ENCODE assay signal across 10 cellular contexts in genomic region chr2:84880395-84880644, GRCh38. TPM values are rescaled to one million over a fixed set of nuclear protein-coding genes. Genes with fewer than 3 reads are reported as not detected.
DNase-seq lines count a peak whose midpoint lies in the region; ATAC-seq, FAIRE-seq and TF ChIP-seq lines count a peak whose summit lies in the region.
"Had no signal": no experiment of that assay in that cellular context is flagged by ENCODE, and none has a peak within 500 bp of the region (broad histone marks: within the 10 kb centered on the region; RNA-seq: fewer than 3 reads in every experiment).

No MANE protein-coding gene starts in this region.

- H3K27me3 ChIP-seq in HepG2 (ENCODE audit: control insufficient read depth in 1 of 2, insufficient read depth in 2 of 2, low read length in 2 of 2) (peaks cover 17 to 50% of the 10 kb centered on the region in 2 experiments), stomach smooth muscle (ENCODE audit: control insufficient read depth in 1 of 2, insufficient read depth in 2 of 2, low read length in 2 of 2) (peaks cover 33 to 39% of the 10 kb centered on the region in 2 donors)

- peaks cover 50% of the 10 kb centered on the region for H3K4me1 Mint-ChIP-seq in T-helper 2 cell treated with Interferon-gamma antibody and Interleukin-4, amounts not matched to agents 5 μg/mL and 100 μg/mL, for 36 hours (ENCODE audit: low read depth)
- H3K4me1 Mint-ChIP-seq in activated naive CD8-positive, alpha-beta T cell treated with anti-CD3 and anti-CD28 coated beads, Interleukin-2, amount 50 U/mL, for 24 hours = peaks cover 68% of the 10 kb centered on the region

- no peak overlapping the region for H2AFZ ChIP-seq in HepG2 (ENCODE audit: low read length)

- intact Hi-C loops in HepG2 (cut with micrococcal nuclease; ENCODE audit: unreplicated experiment) = no loop called here

- peaks cover 3% of the 10 kb centered on the region; the same call in 1 of the 2 replicates for H4K20me1 ChIP-seq in HepG2 (ENCODE audit: insufficient read depth, low read length)

- no peak for TF ChIP-seq RAD21 in HepG2 (CRISPR knock-in tag; IDR thresholded peaks at IDR 0.05)

- no peaks in the 10 kb centered on the region for H3K9me3 ChIP-seq in HepG2 (ENCODE audit: low read length)
- no peaks in the 10 kb centered on the region for H3K9me3 ChIP-seq in stomach smooth muscle (ENCODE audit: control insufficient read depth in 2 of 2, low read length in 2 of 2)

- peak overlapping the region; percentile 91 for H3K4me3 Mint-ChIP-seq in T-helper 2 cell treated with Interferon-gamma antibody and Interleukin-4, amounts not matched to agents 5 μg/mL and 100 μg/mL, for 36 hours
- H3K4me3 Mint-ChIP-seq in activated naive CD8-positive, alpha-beta T cell treated with anti-CD3 and anti-CD28 coated beads, Interleukin-2, amount 50 U/mL, for 24 hours = peak overlapping the region; percentile 96

- H3K36me3 ChIP-seq in HepG2 (replicated peaks in 1 of 2; ENCODE audit: control insufficient read depth in 1 of 2, insufficient read depth in 2 of 2, low read length in 2 of 2) (no peaks in the 10 kb centered on the region), stomach smooth muscle (ENCODE audit: control insufficient read depth in 2 of 2, insufficient read depth in 2 of 2, low read length in 2 of 2) (no peaks in the 10 kb centered on the region)

- no peak for TF ChIP-seq POLR2A in HepG2 (IDR thresholded peaks at IDR 0.05; ENCODE audit: insufficient read depth in 1 of 2, low read depth in 2 of 2, low read length in 2 of 2)

- peak overlapping the region; percentile 68 for H3K4me2 ChIP-seq in HepG2 (ENCODE audit: low read depth, low read length)

- H3K9me3 Mint-ChIP-seq in T-helper 2 cell treated with Interferon-gamma antibody and Interleukin-4, amounts not matched to agents 5 μg/mL and 100 μg/mL, for 36 hours = no peaks in the 10 kb centered on the region
- H3K9me3 Mint-ChIP-seq in activated naive CD8-positive, alpha-beta T cell treated with anti-CD3 and anti-CD28 coated beads, Interleukin-2, amount 50 U/mL, for 24 hours = no peaks in the 10 kb centered on the region

- H3K4me3 ChIP-seq in HepG2 (replicated peaks in 1 of 3; ENCODE audit: insufficient read depth in 1 of 3, low read depth in 2 of 3, low read length in 3 of 3) (peak overlapping the region in 2 of 3 experiments; percentile 14 to 63; a peak in 2 of 6 replicates), stomach smooth muscle (ENCODE audit: low read length in 2 of 2) (peak overlapping the region; percentile 53 to 72)

- peaks cover 14% of the 10 kb centered on the region for H3K36me3 Mint-ChIP-seq in T-helper 2 cell treated with Interferon-gamma antibody and Interleukin-4, amounts not matched to agents 5 μg/mL and 100 μg/mL, for 36 hours (ENCODE audit: low read depth)
- H3K36me3 Mint-ChIP-seq in activated naive CD8-positive, alpha-beta T cell treated with anti-CD3 and anti-CD28 coated beads, Interleukin-2, amount 50 U/mL, for 24 hours (ENCODE audit: low read depth) = peaks cover 11% of the 10 kb centered on the region

- no peak for TF ChIP-seq CTCF in HepG2 (CRISPR knock-in tag; IDR thresholded peaks at IDR 0.05)

- no peak for ATAC-seq in activated naive CD8-positive, alpha-beta T cell treated with anti-CD3 and anti-CD28 coated beads, Interleukin-2, amount 50 U/mL, for 24 hours
- ATAC-seq in HepG2 (no peak), GM21360 (IDR thresholded peaks at IDR 0.05; ENCODE audit: unreplicated experiment) (no peak), GM18909 (IDR thresholded peaks at IDR 0.05; ENCODE audit: poor library complexity, unreplicated experiment) (no peak), GM21423 (IDR thresholded peaks at IDR 0.05; ENCODE audit: unreplicated experiment) (no peak)

- POLR2A ChIA-PET in HepG2 (lab: Yijun Ruan, JAX) = no interaction called here

- H3K4me1 ChIP-seq in HepG2 (ENCODE audit: insufficient read depth, low read length) = peaks cover 40% of the 10 kb centered on the region
- H3K4me1 ChIP-seq in stomach smooth muscle (ENCODE audit: control insufficient read depth, insufficient read depth, low read length) = peaks cover 17% of the 10 kb centered on the region

- TF ChIP-seq EP300 in HepG2 (IDR thresholded peaks at IDR 0.05; ENCODE audit: low read depth in 2 of 2, low read length in 2 of 2) (no peak), HepG2 (CRISPR knock-in tag; IDR thresholded peaks at IDR 0.05; ENCODE audit: borderline replicate concordance) (no peak)

- H3K27me3 Mint-ChIP-seq in T-helper 2 cell treated with Interferon-gamma antibody and Interleukin-4, amounts not matched to agents 5 μg/mL and 100 μg/mL, for 36 hours (ENCODE audit: low read depth) = no peaks in the 10 kb centered on the region
- no peaks in the 10 kb centered on the region for H3K27me3 Mint-ChIP-seq in activated naive CD8-positive, alpha-beta T cell treated with anti-CD3 and anti-CD28 coated beads, Interleukin-2, amount 50 U/mL, for 24 hours

- DNase-seq in T-helper 2 cell treated with Interferon-gamma antibody and Interleukin-4, amounts not matched to agents 5 μg/mL and 100 μg/mL, for 36 hours (ENCODE audit: low spot score) = no peak
- no peak for DNase-seq in T-helper 2 cell
- no peak for DNase-seq in activated naive CD8-positive, alpha-beta T cell treated with anti-CD3 and anti-CD28 coated beads, Interleukin-2, amount 50 U/mL, for 24 hours
- DNase-seq in HepG2 (ENCODE audit: low spot score) = no peak

- BruUV-seq in HepG2 (replicated peaks; lab: Mats Ljungman, UMichigan) = no TSS peak

- no peak for FAIRE-seq in HepG2 (lab: Jason Lieb, UNC)
- FAIRE-seq: A204.1, endometrium had no signal

- H3K27ac Mint-ChIP-seq in T-helper 2 cell treated with Interferon-gamma antibody and Interleukin-4, amounts not matched to agents 5 μg/mL and 100 μg/mL, for 36 hours = peak overlapping the region; percentile 86
- H3K27ac Mint-ChIP-seq in activated naive CD8-positive, alpha-beta T cell treated with anti-CD3 and anti-CD28 coated beads, Interleukin-2, amount 50 U/mL, for 24 hours = peak overlapping the region; percentile 97

- H3K9ac ChIP-seq in HepG2 (ENCODE audit: insufficient read depth, low read depth, low read length) (no peak overlapping the region), stomach smooth muscle (ENCODE audit: low read length in 2 of 2) (peak overlapping the region in 1 of 2 donors; percentile 51)

- H3K79me2 ChIP-seq in HepG2 (ENCODE audit: insufficient read depth, low read length) = no peaks in the 10 kb centered on the region

- WGBS in HepG2 (ENCODE audit: low lambda C conversion rate) = 22% methylated on average over 8 of the region's 8 CpGs

- in situ Hi-C loops in HepG2 (cut with HindIII; ENCODE audit: extremely low pct_ligation_motif_present, low pct_unique_long_range_greater_than_20kb) = loop anchor here (5.0 to 10.0 kb wide), 2 partner anchors 246 to 393 kb away; no protein-coding TSS in a partner anchor

- H3K27ac ChIP-seq in HepG2 (ENCODE audit: extremely low read length, insufficient read depth, low read length) (no peak overlapping the region), stomach smooth muscle (ENCODE audit: low read length) (no peak overlapping the region)

- CTCF ChIA-PET in HepG2 (lab: Yijun Ruan, JAX; ENCODE audit: low intra/inter-chr PET ratio, low total read pairs) = interaction anchor here (3.2 kb wide), 1 partner anchor 46 kb away, joined by 20 read pairs; no protein-coding TSS in a partner anchor

RNA-seq across cellular contexts. Expression of gene TRABD2A, which starts 0.6 kb away (rescaled TPM):
- 0.36 TPM in 1 of 2 replicates, not detected in the other for total RNA-seq in HepG2 (2016; rRNA removed; fragmentation: Illumina TruSeq; extraction: Trizol)
- not detected in 2 replicates for total RNA-seq in HepG2 (2016; cell fraction: cytosol; rRNA removed; fragmentation: Illumina TruSeq; extraction: Trizol; ENCODE audit: low read depth)
- 0.09 TPM in 1 of 2 replicates, not detected in the other for total RNA-seq in HepG2 (2016; cell fraction: insoluble cytoplasmic fraction; rRNA removed; fragmentation: Illumina TruSeq; extraction: Trizol)
- 0.38 TPM in 1 of 2 replicates, not detected in the other for total RNA-seq in HepG2 (2016; cell fraction: membrane; rRNA removed; fragmentation: Illumina TruSeq; extraction: Trizol)
- 0.34 TPM in 1 of 2 replicates, not detected in the other for total RNA-seq in HepG2 (2016; cell fraction: nucleus; rRNA removed; fragmentation: Illumina TruSeq; extraction: Trizol)
- 0.15 and 0.21 TPM in 2 replicates for polyA plus RNA-seq in HepG2 (2011; rRNA removed)
- polyA plus RNA-seq in HepG2 (2011; cell fraction: cytosol; rRNA removed) = 0.21 TPM in 1 of 2 replicates, not detected in the other
- polyA plus RNA-seq in HepG2 (2011; cell fraction: nucleus; rRNA removed) = 0.12 TPM in 1 of 2 replicates, not detected in the other
- 0.13 and 0.25 TPM in 2 replicates for polyA plus RNA-seq in HepG2 (2012)
- polyA plus RNA-seq in HepG2 (2016; cell fraction: cytosol; fragmentation: Illumina TruSeq; extraction: Trizol; ENCODE audit: low read depth) = 0.28 TPM in 1 of 2 replicates, not detected in the other
- polyA plus RNA-seq in HepG2 (2016; cell fraction: insoluble cytoplasmic fraction; fragmentation: Illumina TruSeq; extraction: Trizol; ENCODE audit: low read depth) = not detected in 2 replicates
- 0.06 TPM in 1 of 2 replicates, not detected in the other for polyA plus RNA-seq in HepG2 (2016; cell fraction: membrane; fragmentation: Illumina TruSeq; extraction: Trizol; ENCODE audit: low read depth)
- polyA plus RNA-seq in HepG2 (2016; cell fraction: nucleus; fragmentation: Illumina TruSeq; extraction: Trizol; ENCODE audit: insufficient read depth, low read depth) = not detected in 2 replicates
- 0.16 and 246 TPM in 2 replicates for polyA minus RNA-seq in HepG2 (2011; rRNA and poly(A)+ RNA removed; ENCODE audit: low replicate concordance)
- not detected in 2 replicates for polyA minus RNA-seq in HepG2 (2011; cell fraction: cytosol; rRNA and poly(A)+ RNA removed)
- polyA minus RNA-seq in HepG2 (2011; cell fraction: nucleus; rRNA and poly(A)+ RNA removed) = 0.50 TPM in 1 of 2 replicates, not detected in the other

RNA-seq across cellular contexts. Expression of gene TMSB10, which starts 25.1 kb away (rescaled TPM):
- 708 and 754 TPM in 2 replicates for total RNA-seq in HepG2 (2016; rRNA removed; fragmentation: Illumina TruSeq; extraction: Trizol)
- 577 and 682 TPM in 2 replicates for total RNA-seq in HepG2 (2016; cell fraction: cytosol; rRNA removed; fragmentation: Illumina TruSeq; extraction: Trizol; ENCODE audit: low read depth)
- total RNA-seq in HepG2 (2016; cell fraction: insoluble cytoplasmic fraction; rRNA removed; fragmentation: Illumina TruSeq; extraction: Trizol) = 702 and 711 TPM in 2 replicates
- 753 and 798 TPM in 2 replicates for total RNA-seq in HepG2 (2016; cell fraction: membrane; rRNA removed; fragmentation: Illumina TruSeq; extraction: Trizol)
- total RNA-seq in HepG2 (2016; cell fraction: nucleus; rRNA removed; fragmentation: Illumina TruSeq; extraction: Trizol) = 206 and 246 TPM in 2 replicates
- 528 and 665 TPM in 2 replicates for polyA plus RNA-seq in HepG2 (2011; rRNA removed)
- polyA plus RNA-seq in HepG2 (2011; cell fraction: cytosol; rRNA removed) = 1,060 and 1,065 TPM in 2 replicates
- 311 and 445 TPM in 2 replicates for polyA plus RNA-seq in HepG2 (2011; cell fraction: nucleus; rRNA removed)
- polyA plus RNA-seq in HepG2 (2012) = 917 and 1,099 TPM in 2 replicates
- polyA plus RNA-seq in HepG2 (2016; cell fraction: cytosol; fragmentation: Illumina TruSeq; extraction: Trizol; ENCODE audit: low read depth) = 700 and 865 TPM in 2 replicates
- polyA plus RNA-seq in HepG2 (2016; cell fraction: insoluble cytoplasmic fraction; fragmentation: Illumina TruSeq; extraction: Trizol; ENCODE audit: low read depth) = 669 and 773 TPM in 2 replicates
- polyA plus RNA-seq in HepG2 (2016; cell fraction: membrane; fragmentation: Illumina TruSeq; extraction: Trizol; ENCODE audit: low read depth) = 819 and 872 TPM in 2 replicates
- 429 and 431 TPM in 2 replicates for polyA plus RNA-seq in HepG2 (2016; cell fraction: nucleus; fragmentation: Illumina TruSeq; extraction: Trizol; ENCODE audit: insufficient read depth, low read depth)
- polyA minus RNA-seq in HepG2 (2011; rRNA and poly(A)+ RNA removed; ENCODE audit: low replicate concordance) = 67.4 and 236 TPM in 2 replicates
- polyA minus RNA-seq in HepG2 (2011; cell fraction: cytosol; rRNA and poly(A)+ RNA removed) = 123 and 157 TPM in 2 replicates
- 35.6 and 38.8 TPM in 2 replicates for polyA minus RNA-seq in HepG2 (2011; cell fraction: nucleus; rRNA and poly(A)+ RNA removed)
